27 cellular contexts compared by ENCODE assay signal in genomic region chr1:53804181-53804580, GRCh38.
"Had no signal": no experiment of that assay in that cellular context is flagged by ENCODE, and none has a peak within 500 bp of the region (broad histone marks: within the 10 kb centered on the region; RNA-seq: fewer than 3 reads in every experiment).

No MANE protein-coding gene starts in this region.

- H3K36me3 ChIP-seq: ovary had no signal

- H3K9ac ChIP-seq: neural progenitor cell, parathyroid adenoma had no signal

- H2AFZ ChIP-seq: neural progenitor cell, parathyroid adenoma had no signal

- H3K4me1 ChIP-seq: neural progenitor cell, parathyroid adenoma, psoas muscle, right lobe of liver, sigmoid colon, stomach, thyroid gland, tibial nerve, upper lobe of left lung, vagina had no signal

- H3K4me3 Mint-ChIP-seq: nephron; neural progenitor cell; stimulated activated effector memory CD8-positive, alpha-beta T cell treated with anti-CD3 and anti-CD28 coated beads, Interleukin-12 subunit alpha, Interleukin-12 subunit beta, amount 100 ng/mL, for 72 hours; stimulated activated naive B cell treated with anti-CD40 and anti-IgM and Interleukin-4, amounts not matched to agents 10 μg/mL and 1 μg/mL and 100 μg/mL, for 72 hours; stimulated activated naive CD8-positive, alpha-beta T cell treated with anti-CD3 and anti-CD28 coated beads, Interleukin-15, Interleukin-2, amounts not matched to agents 100 ng/mL and 50 ng/mL, for 24 hours had no signal

- H3K27ac Mint-ChIP-seq: nephron; neural progenitor cell; progenitor cell of endocrine pancreas; stimulated activated effector memory CD8-positive, alpha-beta T cell treated with anti-CD3 and anti-CD28 coated beads, Interleukin-12 subunit alpha, Interleukin-12 subunit beta, amount 100 ng/mL, for 72 hours; stimulated activated naive B cell treated with anti-CD40 and anti-IgM and Interleukin-4, amounts not matched to agents 10 μg/mL and 1 μg/mL and 100 μg/mL, for 72 hours; stimulated activated naive CD8-positive, alpha-beta T cell treated with anti-CD3 and anti-CD28 coated beads, Interleukin-15, Interleukin-2, amounts not matched to agents 100 ng/mL and 50 ng/mL, for 24 hours had no signal

- H3K4me2 ChIP-seq: neural progenitor cell had no signal

- H3K9me3 Mint-ChIP-seq: nephron; neural progenitor cell; stimulated activated effector memory CD8-positive, alpha-beta T cell treated with anti-CD3 and anti-CD28 coated beads, Interleukin-12 subunit alpha, Interleukin-12 subunit beta, amount 100 ng/mL, for 72 hours; stimulated activated naive B cell treated with anti-CD40 and anti-IgM and Interleukin-4, amounts not matched to agents 10 μg/mL and 1 μg/mL and 100 μg/mL, for 72 hours; stimulated activated naive CD8-positive, alpha-beta T cell treated with anti-CD3 and anti-CD28 coated beads, Interleukin-15, Interleukin-2, amounts not matched to agents 100 ng/mL and 50 ng/mL, for 24 hours had no signal

- DNase-seq: occipital lobe; ovary; posterior cingulate gyrus; psoas muscle; right cardiac atrium; right lobe of liver; sigmoid colon; small intestine; stimulated activated CD4-positive, alpha-beta T cell treated with anti-CD3 and anti-CD28 coated beads, Interleukin-15, amount 100 ng/mL, for 24 hours; stimulated activated CD4-positive, alpha-beta T cell treated with anti-CD3 and anti-CD28 coated beads, Interleukin-2, amount 100 ng/mL, for 24 hours; stimulated activated CD4-positive, alpha-beta T cell treated with anti-CD3 and anti-CD28 coated beads, Interleukin-2, amount 100 ng/mL, for 48 hours; stimulated activated CD4-positive, alpha-beta T cell treated with anti-CD3 and anti-CD28 coated beads, Interleukin-4, amount 100 ng/mL, for 24 hours; stimulated activated naive B cell treated with anti-CD40 and anti-IgM and Interleukin-4, amounts not matched to agents 10 μg/mL and 1 μg/mL and 100 μg/mL, for 72 hours; stimulated activated naive CD4-positive, alpha-beta T cell treated with Interleukin-2 at 50 U/mL for 16 hours; stomach; thyroid gland; trophoblast cell had no signal

- H3K27me3 ChIP-seq: neural progenitor cell, ovary, right lobe of liver, sigmoid colon, stomach, thyroid gland, tibial nerve, upper lobe of left lung, vagina had no signal

- H3K4me3 ChIP-seq: neural progenitor cell, ovary, psoas muscle, right lobe of liver, sigmoid colon, stomach, thoracic aorta, thyroid gland, tibial nerve, upper lobe of left lung, vagina had no signal

- H3K4me1 Mint-ChIP-seq: nephron; neural progenitor cell; stimulated activated effector memory CD8-positive, alpha-beta T cell treated with anti-CD3 and anti-CD28 coated beads, Interleukin-12 subunit alpha, Interleukin-12 subunit beta, amount 100 ng/mL, for 72 hours; stimulated activated naive B cell treated with anti-CD40 and anti-IgM and Interleukin-4, amounts not matched to agents 10 μg/mL and 1 μg/mL and 100 μg/mL, for 72 hours had no signal

- H3K9me3 ChIP-seq: ovary, psoas muscle, right lobe of liver, sigmoid colon, stomach, thoracic aorta, thyroid gland, tibial nerve, upper lobe of left lung, vagina had no signal

- ATAC-seq: psoas muscle; right cardiac atrium; right lobe of liver; stimulated activated effector memory CD8-positive, alpha-beta T cell treated with anti-CD3 and anti-CD28 coated beads, Interleukin-12 subunit alpha, Interleukin-12 subunit beta, amount 100 ng/mL, for 72 hours; stimulated activated naive B cell treated with anti-CD40 and anti-IgM and Interleukin-4, amounts not matched to agents 10 μg/mL and 1 μg/mL and 100 μg/mL, for 72 hours had no signal

- H3K27ac ChIP-seq: neural progenitor cell, ovary, parathyroid adenoma, psoas muscle, right lobe of liver, sigmoid colon, stomach, thoracic aorta, thyroid gland, tibial nerve, upper lobe of left lung, vagina had no signal

- H3K27me3 Mint-ChIP-seq: progenitor cell of endocrine pancreas; stimulated activated naive B cell treated with anti-CD40 and anti-IgM and Interleukin-4, amounts not matched to agents 10 μg/mL and 1 μg/mL and 100 μg/mL, for 72 hours; stimulated activated naive CD8-positive, alpha-beta T cell treated with anti-CD3 and anti-CD28 coated beads, Interleukin-15, Interleukin-2, amounts not matched to agents 100 ng/mL and 50 ng/mL, for 24 hours had no signal
